ENCODE assay signal across 8 cellular contexts in genomic region chr17:40530988-40531971, GRCh38. TPM values are rescaled to one million over a fixed set of nuclear protein-coding genes. Genes with fewer than 3 reads are reported as not detected.
DNase-seq lines count a peak whose midpoint lies in the region; ATAC-seq, FAIRE-seq and TF ChIP-seq lines count a peak whose summit lies in the region.

No MANE protein-coding gene starts in this region.

- H2AFZ ChIP-seq in hepatocyte, result no peak overlapping the region

- H3K4me1 ChIP-seq in hepatocyte (ENCODE audit: insufficient read depth), result peaks cover 6% of the 10 kb centered on the region

- no TSS peak for BruUV-seq in MCF 10A (replicated peaks; lab: Mats Ljungman, UMichigan)

- no peak overlapping the region for H3K27ac Mint-ChIP-seq in WTC11
- peak overlapping the region; percentile 24 for H3K27ac Mint-ChIP-seq in MCF 10A (ENCODE audit: low read depth, unreplicated experiment)

- H4K20me1 ChIP-seq in hepatocyte (ENCODE audit: insufficient read depth, poor library complexity, severe bottlenecking), result no peaks in the 10 kb centered on the region

- no peak for ATAC-seq in WTC11
- ATAC-seq in HG03571 (IDR thresholded peaks at IDR 0.05; ENCODE audit: unreplicated experiment), result no peak

- H3K27me3 ChIP-seq in hepatocyte, result no peaks in the 10 kb centered on the region

- no peaks in the 10 kb centered on the region for H3K9me2 ChIP-seq in hepatocyte (replicated peaks; ENCODE audit: insufficient read depth)

- intact Hi-C loops in MCF 10A (cut with micrococcal nuclease), result no loop called here

- H3K79me2 ChIP-seq in hepatocyte, result no peaks in the 10 kb centered on the region

- no peak overlapping the region for H3K4me2 ChIP-seq in hepatocyte

- WGBS in hepatocyte (ENCODE audit: low lambda C conversion rate, missing lambda C conversion rate), result 89% methylated on average over 15 of the region's 15 CpGs

- H3K9me3 ChIP-seq in hepatocyte (ENCODE audit: low read depth), result no peaks in the 10 kb centered on the region

- POLR2A ChIA-PET in WTC11 (lab: Charles Lee) (no interaction called here), MCF 10A (lab: Yijun Ruan, JAX) (interaction anchor here (0.5 to 15.6 kb wide), 18 partner anchors 8 to 199 kb away, joined by 3 to 614 read pairs (median 6); partner anchors contain the start of genes IGFBP4, TNS4 and TOP2A)

- DNase-seq in GM12864 (ENCODE audit: low read depth) (peak; percentile 62), WTC11 (ENCODE audit: low spot score) (peak; percentile 8), MCF 10A (ENCODE audit: unreplicated experiment) (no peak), hepatocyte (ENCODE audit: low spot score) (no peak), dermis blood vessel endothelial cell (no peak), H54 (ENCODE audit: insufficient read length, low spot score) (no peak)
- DNase-seq in stimulated activated CD4-positive, alpha-beta T cell treated with anti-CD3 and anti-CD28 coated beads, Interleukin-2, amount 100 ng/mL, for 24 hours, result peak; percentile 86 to 88

- H3K27ac ChIP-seq in hepatocyte, result no peak overlapping the region

- no peaks in the 10 kb centered on the region for H3K36me3 ChIP-seq in hepatocyte (replicated peaks; ENCODE audit: insufficient read depth, low read depth)

- H3K4me1 Mint-ChIP-seq in WTC11 (peaks cover 19% of the 10 kb centered on the region), MCF 10A (ENCODE audit: insufficient read depth, unreplicated experiment) (peaks cover 36% of the 10 kb centered on the region)

- H3K9me3 Mint-ChIP-seq in WTC11 (no peaks in the 10 kb centered on the region), MCF 10A (ENCODE audit: unreplicated experiment) (no peaks in the 10 kb centered on the region)

- FAIRE-seq in H54 (lab: Jason Lieb, UNC), result no peak

- TF ChIP-seq CTCF in GM12864 (IDR thresholded peaks at IDR 0.05; ENCODE audit: low read depth, low read length, missing control alignments), result no peak
- TF ChIP-seq CTCF in WTC11 (IDR thresholded peaks at IDR 0.05), result no peak
- TF ChIP-seq CTCF in MCF 10A (IDR thresholded peaks at IDR 0.05; ENCODE audit: unreplicated experiment), result no peak
- TF ChIP-seq CTCF in hepatocyte (IDR thresholded peaks at IDR 0.05; ENCODE audit: poor library complexity), result no peak

- H3K4me3 ChIP-seq in GM12864 (ENCODE audit: low read depth, low read length), result peak overlapping the region; percentile 44
- no peak overlapping the region for H3K4me3 ChIP-seq in hepatocyte

- H3K4me3 Mint-ChIP-seq in WTC11 (no peak overlapping the region), MCF 10A (ENCODE audit: unreplicated experiment) (no peak overlapping the region)

- no peak for TF ChIP-seq POLR2A in H54 (IDR thresholded peaks at IDR 0.05; ENCODE audit: low read depth, low read length)

- H3K36me3 Mint-ChIP-seq in WTC11, result no peaks in the 10 kb centered on the region
- H3K36me3 Mint-ChIP-seq in MCF 10A (ENCODE audit: insufficient read depth, unreplicated experiment), result peaks cover 7% of the 10 kb centered on the region

- H3K27me3 Mint-ChIP-seq in WTC11 (ENCODE audit: low read depth) (no peaks in the 10 kb centered on the region; the same call in 1 of the 2 replicates), MCF 10A (ENCODE audit: insufficient read depth, unreplicated experiment) (no peaks in the 10 kb centered on the region)

- CTCF ChIA-PET in WTC11 (lab: Charles Lee) (interaction anchor here (0.8 to 9.6 kb wide), 16 partner anchors 8 to 173 kb away, joined by 3 to 127 read pairs (median 8); partner anchors contain the start of genes GJD3, IGFBP4 and TOP2A), MCF 10A (lab: Yijun Ruan, JAX) (interaction anchor here (0.5 to 9.8 kb wide), 26 partner anchors 8 to 326 kb away, joined by 3 to 97 read pairs (median 6); no protein-coding TSS in a partner anchor)

TF ChIP-seq in WTC11, 78 proteins besides CTCF, POLR2A, EP300 and RAD21:
- no peak for TF ChIP-seq E2F4 (CRISPR knock-in tag; IDR thresholded peaks at IDR 0.05; ENCODE audit: borderline replicate concordance, low read depth)
- no peak for TF ChIP-seq CBFB (CRISPR knock-in tag; IDR thresholded peaks at IDR 0.05; ENCODE audit: low read depth)
- no peak for TF ChIP-seq E2F5 (CRISPR knock-in tag; IDR thresholded peaks at IDR 0.05)
- TF ChIP-seq RORB (CRISPR knock-in tag; IDR thresholded peaks at IDR 0.05), result no peak

RNA-seq across cellular contexts. Expression of gene TNS4, which starts 29.9 kb away (rescaled TPM):
- 0.55 to 0.87 TPM (median 0.80 TPM) in 3 replicates for total RNA-seq in WTC11 (2021)
- total RNA-seq in MCF 10A (2022), result 387 and 522 TPM in 2 replicates
- not detected in 2 replicates for total RNA-seq in hepatocyte
- 0.07 TPM in 2 replicates for polyA plus RNA-seq in hepatocyte
- not detected in 2 replicates for total RNA-seq in dermis blood vessel endothelial cell

RNA-seq across cellular contexts. Expression of gene CCR7, which starts 34.0 kb away (rescaled TPM):
- total RNA-seq in WTC11 (2021) (0.37 to 0.92 TPM (median 0.57 TPM) in 3 replicates), MCF 10A (2022) (not detected in 2 replicates), hepatocyte (0.16 and 2.8 TPM in 2 replicates), dermis blood vessel endothelial cell (under 0.01 and 0.33 TPM in 2 replicates)
- 2.9 and 4.1 TPM in 2 replicates for polyA plus RNA-seq in hepatocyte

Comparison
In these comparisons a context has a peak if more than half of its experiments do, and no peak if none do; other contexts are left out.
1. DNase-seq: peak in GM12864 (single experiment), WTC11 (single experiment) and stimulated activated CD4-positive, alpha-beta T cell treated with anti-CD3 and anti-CD28 coated beads, Interleukin-2, amount 100 ng/mL, for 24 hours (2 of 2); none in MCF 10A (single experiment), hepatocyte (single experiment), dermis blood vessel endothelial cell (single experiment) and H54 (single experiment).
2. RNA of gene TNS4, which starts 29.9 kb away (total RNA-seq): 387 to 522 TPM in MCF 10A; 0.55 to 0.87 TPM in WTC11, not detected in hepatocyte and not detected in dermis blood vessel endothelial cell; every median in the first group is over 100 times any median in the second.